1 cellular context compared by ENCODE assay signal in the genomic region with DNA sequence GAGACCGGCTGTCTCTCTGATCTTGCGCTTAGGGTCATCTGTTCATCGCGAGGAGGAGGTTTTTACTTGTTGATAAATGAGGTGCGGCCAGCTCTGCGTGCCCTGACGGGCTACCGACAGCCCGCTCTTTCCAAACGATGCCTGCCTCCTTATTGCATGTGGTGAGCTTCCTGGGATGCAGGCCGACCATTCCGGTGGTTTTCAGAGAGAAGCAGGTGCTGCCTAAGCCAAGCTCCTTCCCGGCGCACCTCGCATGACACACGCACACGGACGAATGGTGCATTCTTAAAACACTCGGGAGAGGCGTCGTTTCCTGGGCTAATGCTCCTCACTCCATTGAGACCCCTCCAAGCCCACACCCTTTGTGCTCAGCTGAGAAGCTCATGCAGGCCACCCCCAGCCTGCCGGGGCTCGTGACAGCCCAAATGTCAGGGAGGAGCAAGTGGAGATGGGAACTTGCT.
TF ChIP-seq lines count a peak whose summit lies in the region.

No MANE protein-coding gene starts in this region.

TF ChIP-seq in SK-N-SH treated with all-trans-retinoic acid at 6 μM for 48 hours, 23 proteins besides CTCF, POLR2A, EP300 and RAD21 (continued from another document):
- TF ChIP-seq, protein P1, sequence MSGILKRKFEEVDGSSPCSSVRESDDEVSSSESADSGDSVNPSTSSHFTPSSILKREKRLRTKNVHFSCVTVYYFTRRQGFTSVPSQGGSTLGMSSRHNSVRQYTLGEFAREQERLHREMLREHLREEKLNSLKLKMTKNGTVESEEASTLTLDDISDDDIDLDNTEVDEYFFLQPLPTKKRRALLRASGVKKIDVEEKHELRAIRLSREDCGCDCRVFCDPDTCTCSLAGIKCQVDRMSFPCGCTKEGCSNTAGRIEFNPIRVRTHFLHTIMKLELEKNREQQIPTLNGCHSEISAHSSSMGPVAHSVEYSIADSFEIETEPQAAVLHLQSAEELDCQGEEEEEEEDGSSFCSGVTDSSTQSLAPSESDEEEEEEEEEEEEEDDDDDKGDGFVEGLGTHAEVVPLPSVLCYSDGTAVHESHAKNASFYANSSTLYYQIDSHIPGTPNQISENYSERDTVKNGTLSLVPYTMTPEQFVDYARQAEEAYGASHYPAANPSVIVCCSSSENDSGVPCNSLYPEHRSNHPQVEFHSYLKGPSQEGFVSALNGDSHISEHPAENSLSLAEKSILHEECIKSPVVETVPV (CRISPR knock-in tag; IDR thresholded peaks at IDR 0.05) = no peak
- TF ChIP-seq ZFP3 (CRISPR knock-in tag; IDR thresholded peaks at IDR 0.05) (no peak), ZNF565 (CRISPR knock-in tag; conservative IDR thresholded peaks at IDR 0.05; ENCODE audit: low read depth) (no peak), TOX (CRISPR knock-in tag; IDR thresholded peaks at IDR 0.05; ENCODE audit: borderline replicate concordance) (no peak), OSR1 (CRISPR knock-in tag; IDR thresholded peaks at IDR 0.05) (no peak), TCF4 (CRISPR knock-in tag; IDR thresholded peaks at IDR 0.05; ENCODE audit: borderline replicate concordance) (no peak), ESRRG (CRISPR knock-in tag; IDR thresholded peaks at IDR 0.05) (no peak), RARB (CRISPR knock-in tag; IDR thresholded peaks at IDR 0.05) (no peak), SNAI2 (CRISPR knock-in tag; IDR thresholded peaks at IDR 0.05) (no peak), GLIS3 (CRISPR knock-in tag; IDR thresholded peaks at IDR 0.05) (no peak), ZC3H10 (CRISPR knock-in tag; IDR thresholded peaks at IDR 0.05) (no peak), BACH2 (CRISPR knock-in tag; IDR thresholded peaks at IDR 0.05; ENCODE audit: borderline replicate concordance) (no peak), ZNF70 (CRISPR knock-in tag; IDR thresholded peaks at IDR 0.05) (no peak)
- TF ChIP-seq, protein P2, sequence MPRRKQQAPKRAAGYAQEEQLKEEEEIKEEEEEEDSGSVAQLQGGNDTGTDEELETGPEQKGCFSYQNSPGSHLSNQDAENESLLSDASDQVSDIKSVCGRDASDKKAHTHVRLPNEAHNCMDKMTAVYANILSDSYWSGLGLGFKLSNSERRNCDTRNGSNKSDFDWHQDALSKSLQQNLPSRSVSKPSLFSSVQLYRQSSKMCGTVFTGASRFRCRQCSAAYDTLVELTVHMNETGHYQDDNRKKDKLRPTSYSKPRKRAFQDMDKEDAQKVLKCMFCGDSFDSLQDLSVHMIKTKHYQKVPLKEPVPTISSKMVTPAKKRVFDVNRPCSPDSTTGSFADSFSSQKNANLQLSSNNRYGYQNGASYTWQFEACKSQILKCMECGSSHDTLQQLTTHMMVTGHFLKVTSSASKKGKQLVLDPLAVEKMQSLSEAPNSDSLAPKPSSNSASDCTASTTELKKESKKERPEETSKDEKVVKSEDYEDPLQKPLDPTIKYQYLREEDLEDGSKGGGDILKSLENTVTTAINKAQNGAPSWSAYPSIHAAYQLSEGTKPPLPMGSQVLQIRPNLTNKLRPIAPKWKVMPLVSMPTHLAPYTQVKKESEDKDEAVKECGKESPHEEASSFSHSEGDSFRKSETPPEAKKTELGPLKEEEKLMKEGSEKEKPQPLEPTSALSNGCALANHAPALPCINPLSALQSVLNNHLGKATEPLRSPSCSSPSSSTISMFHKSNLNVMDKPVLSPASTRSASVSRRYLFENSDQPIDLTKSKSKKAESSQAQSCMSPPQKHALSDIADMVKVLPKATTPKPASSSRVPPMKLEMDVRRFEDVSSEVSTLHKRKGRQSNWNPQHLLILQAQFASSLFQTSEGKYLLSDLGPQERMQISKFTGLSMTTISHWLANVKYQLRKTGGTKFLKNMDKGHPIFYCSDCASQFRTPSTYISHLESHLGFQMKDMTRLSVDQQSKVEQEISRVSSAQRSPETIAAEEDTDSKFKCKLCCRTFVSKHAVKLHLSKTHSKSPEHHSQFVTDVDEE (CRISPR knock-in tag; IDR thresholded peaks at IDR 0.05) = no peak
- TF ChIP-seq, protein P3, sequence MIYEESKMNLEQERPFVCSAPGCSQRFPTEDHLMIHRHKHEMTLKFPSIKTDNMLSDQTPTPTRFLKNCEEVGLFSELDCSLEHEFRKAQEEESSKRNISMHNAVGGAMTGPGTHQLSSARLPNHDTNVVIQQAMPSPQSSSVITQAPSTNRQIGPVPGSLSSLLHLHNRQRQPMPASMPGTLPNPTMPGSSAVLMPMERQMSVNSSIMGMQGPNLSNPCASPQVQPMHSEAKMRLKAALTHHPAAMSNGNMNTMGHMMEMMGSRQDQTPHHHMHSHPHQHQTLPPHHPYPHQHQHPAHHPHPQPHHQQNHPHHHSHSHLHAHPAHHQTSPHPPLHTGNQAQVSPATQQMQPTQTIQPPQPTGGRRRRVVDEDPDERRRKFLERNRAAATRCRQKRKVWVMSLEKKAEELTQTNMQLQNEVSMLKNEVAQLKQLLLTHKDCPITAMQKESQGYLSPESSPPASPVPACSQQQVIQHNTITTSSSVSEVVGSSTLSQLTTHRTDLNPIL (CRISPR knock-in tag; IDR thresholded peaks at IDR 0.05; ENCODE audit: low read depth) = no peak
